Comparison of ENCODE assay signal across 24 cellular contexts in the genomic region with DNA sequence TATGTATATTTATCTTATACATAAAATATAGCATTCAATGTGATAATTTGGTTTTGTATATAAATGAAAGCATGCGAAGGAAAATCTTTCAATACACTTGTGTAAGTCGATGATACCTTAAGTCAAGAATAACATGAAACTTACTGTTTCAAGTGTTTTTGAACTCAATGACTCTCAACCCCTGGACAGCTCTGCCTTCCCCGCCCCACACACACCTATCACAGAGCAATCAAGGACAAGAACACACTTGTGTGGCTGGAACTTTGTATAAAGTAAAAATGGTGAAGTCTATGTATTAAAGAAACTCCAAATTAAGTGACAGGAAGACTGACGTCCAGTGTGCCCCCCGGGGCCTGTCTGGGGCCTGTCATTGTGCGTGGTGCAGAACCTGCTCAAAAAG.
"Had no signal": no experiment of that assay in that cellular context is flagged by ENCODE, and none has a peak within 500 bp of the region (broad histone marks: within the 10 kb centered on the region; RNA-seq: fewer than 3 reads in every experiment).

No MANE protein-coding gene starts in this region.

- H3K27ac Mint-ChIP-seq: memory B cell; naive thymus-derived CD8-positive, alpha-beta T cell; nephron; stimulated activated effector memory CD8-positive, alpha-beta T cell treated with anti-CD3 and anti-CD28 coated beads, Interleukin-12 subunit alpha, Interleukin-12 subunit beta, amount 100 ng/mL, for 72 hours; stimulated activated naive CD8-positive, alpha-beta T cell treated with anti-CD3 and anti-CD28 coated beads, Interleukin-15, Interleukin-2, amounts not matched to agents 100 ng/mL and 50 ng/mL, for 24 hours had no signal

- H3K27me3 ChIP-seq: spleen, suprapubic skin, transverse colon, uterus had no signal

- H3K36me3 ChIP-seq: left ventricle myocardium inferior, pancreas, prostate gland, spleen, suprapubic skin, transverse colon, uterus had no signal

- H3K9me3 Mint-ChIP-seq: naive thymus-derived CD8-positive, alpha-beta T cell; stimulated activated effector memory CD8-positive, alpha-beta T cell treated with anti-CD3 and anti-CD28 coated beads, Interleukin-12 subunit alpha, Interleukin-12 subunit beta, amount 100 ng/mL, for 72 hours; stimulated activated naive CD8-positive, alpha-beta T cell treated with anti-CD3 and anti-CD28 coated beads, Interleukin-15, Interleukin-2, amounts not matched to agents 100 ng/mL and 50 ng/mL, for 24 hours had no signal

- ATAC-seq: left colon; naive thymus-derived CD8-positive, alpha-beta T cell; pancreas; right cardiac atrium; sciatic nerve; stimulated activated effector memory CD8-positive, alpha-beta T cell treated with anti-CD3 and anti-CD28 coated beads, Interleukin-12 subunit alpha, Interleukin-12 subunit beta, amount 100 ng/mL, for 72 hours had no signal

- H3K4me1 ChIP-seq: pancreas, prostate gland, spleen had no signal

- H3K4me3 Mint-ChIP-seq: memory B cell; naive thymus-derived CD8-positive, alpha-beta T cell; nephron; neural crest cell; stimulated activated effector memory CD8-positive, alpha-beta T cell treated with anti-CD3 and anti-CD28 coated beads, Interleukin-12 subunit alpha, Interleukin-12 subunit beta, amount 100 ng/mL, for 72 hours; stimulated activated naive CD8-positive, alpha-beta T cell treated with anti-CD3 and anti-CD28 coated beads, Interleukin-15, Interleukin-2, amounts not matched to agents 100 ng/mL and 50 ng/mL, for 24 hours had no signal

- H3K9me3 ChIP-seq: left ventricle myocardium inferior, pancreas, prostate gland, spleen, suprapubic skin, transverse colon, uterus had no signal

- H3K36me3 Mint-ChIP-seq: memory B cell; naive thymus-derived CD8-positive, alpha-beta T cell; stimulated activated effector memory CD8-positive, alpha-beta T cell treated with anti-CD3 and anti-CD28 coated beads, Interleukin-12 subunit alpha, Interleukin-12 subunit beta, amount 100 ng/mL, for 72 hours had no signal

- H3K4me3 ChIP-seq: left ventricle myocardium inferior, pancreas, prostate gland, spleen, suprapubic skin, transverse colon, uterus had no signal

- DNase-seq: hippocampal formation; kidney glomerular epithelial cell; left colon; left ventricle myocardium inferior; naive thymus-derived CD8-positive, alpha-beta T cell; nucleus accumbens; pancreas; posterior cingulate gyrus; retina; small intestine; spleen; stimulated activated CD4-positive, alpha-beta T cell treated with anti-CD3 and anti-CD28 coated beads, Interleukin-4, amount 100 ng/mL, for 24 hours; stimulated activated naive CD4-positive, alpha-beta T cell; transverse colon; uterus had no signal

- H3K27ac ChIP-seq: pancreas, prostate gland, spleen, suprapubic skin, transverse colon had no signal

- H3K4me1 Mint-ChIP-seq: memory B cell; naive thymus-derived CD8-positive, alpha-beta T cell had no signal
